In genomic region chr6:85679445-85680123, GRCh38 we compare ENCODE assay signal across 8 cellular contexts. TPM values are rescaled to one million over a fixed set of nuclear protein-coding genes. Genes with fewer than 3 reads are reported as not detected.
A peak's percentile ranks its signal among the peaks of the same experiment; 100 is the strongest.
DNase-seq lines count a peak whose midpoint lies in the region; ATAC-seq and TF ChIP-seq lines count a peak whose summit lies in the region.

No MANE protein-coding gene starts in this region.

- H3K4me3 ChIP-seq in left ventricle myocardium inferior (peak overlapping the region; percentile 93), urinary bladder (ENCODE audit: low read depth, low read length) (peak overlapping the region; percentile 51)

- H3K36me3 ChIP-seq in left ventricle myocardium inferior: no peaks in the 10 kb centered on the region
- H3K36me3 ChIP-seq in urinary bladder (ENCODE audit: insufficient read depth): no peaks in the 10 kb centered on the region

- peak overlapping the region; percentile 100 for H3K4me3 Mint-ChIP-seq in activated T-helper 1 cell treated with anti-CD3 and anti-CD28 coated beads, Interleukin-12 subunit alpha, Interleukin-12 subunit beta, Interleukin-2, Interleukin-4 antibody, amounts not matched to agents 30 ng/mL and 10 ng/mL and 1 ng/mL, durations not matched to agents 14 hours and 24 hours and 36 hours

- no peak for TF ChIP-seq CTCF in left ventricle myocardium inferior (IDR thresholded peaks at IDR 0.05; ENCODE audit: borderline replicate concordance)

- H3K9me3 Mint-ChIP-seq in activated T-helper 1 cell treated with anti-CD3 and anti-CD28 coated beads, Interleukin-12 subunit alpha, Interleukin-12 subunit beta, Interleukin-2, Interleukin-4 antibody, amounts not matched to agents 30 ng/mL and 10 ng/mL and 1 ng/mL, durations not matched to agents 14 hours and 24 hours and 36 hours: peaks cover 6% of the 10 kb centered on the region

- 19% methylated on average over 14 of the region's 14 CpGs for WGBS in urinary bladder

- ATAC-seq in left cardiac atrium (no peak), HG02981 (IDR thresholded peaks at IDR 0.05; ENCODE audit: unreplicated experiment) (no peak), GM21786 (IDR thresholded peaks at IDR 0.05; ENCODE audit: unreplicated experiment) (no peak)

- H3K36me3 Mint-ChIP-seq in activated T-helper 1 cell treated with anti-CD3 and anti-CD28 coated beads, Interleukin-12 subunit alpha, Interleukin-12 subunit beta, Interleukin-2, Interleukin-4 antibody, amounts not matched to agents 30 ng/mL and 10 ng/mL and 1 ng/mL, durations not matched to agents 14 hours and 24 hours and 36 hours (ENCODE audit: low read depth): peaks cover 43% of the 10 kb centered on the region

- H3K27ac ChIP-seq in left ventricle myocardium inferior (replicated peaks) (peak overlapping the region; percentile 94), layer of hippocampus (ENCODE audit: low read depth, low read length) (peak overlapping the region; percentile 67), urinary bladder (ENCODE audit: low read depth) (no peak overlapping the region)

- DNase-seq in left ventricle myocardium inferior (no peak), left cardiac atrium (no peak), H4 (ENCODE audit: low spot score) (no peak)
- DNase-seq in activated T-helper 1 cell treated with anti-CD3 and anti-CD28 coated beads, Interleukin-12 subunit alpha, Interleukin-12 subunit beta, Interleukin-2, Interleukin-4 antibody, amounts not matched to agents 30 ng/mL and 10 ng/mL and 1 ng/mL, durations not matched to agents 14 hours and 24 hours and 36 hours (ENCODE audit: low spot score): no peak

- intact Hi-C loops in left ventricle myocardium inferior (cut with micrococcal nuclease): no loop called here
- intact Hi-C loops in left cardiac atrium (cut with DNase I): loop anchor here (5.0 kb wide), 2 partner anchors 37 to 87 kb away; partner anchors contain the start of genes SNX14 (in 1 of the 2) and SYNCRIP (in 1 of the 2)
- intact Hi-C loops in activated T-helper 1 cell treated with anti-CD3 and anti-CD28 coated beads, Interleukin-12 subunit alpha, Interleukin-12 subunit beta, Interleukin-2, Interleukin-4 antibody, amounts not matched to agents 30 ng/mL and 10 ng/mL and 1 ng/mL, durations not matched to agents 14 hours and 24 hours and 36 hours (cut with micrococcal nuclease): loop anchor here (2.0 to 5.0 kb wide), 3 partner anchors 229 to 1817 kb away; partner anchors contain the start of gene NT5E

- H3K9me3 ChIP-seq in left ventricle myocardium inferior (replicated peaks): no peaks in the 10 kb centered on the region

- no peaks in the 10 kb centered on the region for H3K27me3 ChIP-seq in left ventricle myocardium inferior (ENCODE audit: low read depth)
- no peaks in the 10 kb centered on the region for H3K27me3 ChIP-seq in layer of hippocampus (ENCODE audit: control insufficient read depth, insufficient read depth, low read length)

- no peaks in the 10 kb centered on the region for H3K27me3 Mint-ChIP-seq in activated T-helper 1 cell treated with anti-CD3 and anti-CD28 coated beads, Interleukin-12 subunit alpha, Interleukin-12 subunit beta, Interleukin-2, Interleukin-4 antibody, amounts not matched to agents 30 ng/mL and 10 ng/mL and 1 ng/mL, durations not matched to agents 14 hours and 24 hours and 36 hours (ENCODE audit: insufficient read depth)

- peak overlapping the region; percentile 82 for H3K27ac Mint-ChIP-seq in activated T-helper 1 cell treated with anti-CD3 and anti-CD28 coated beads, Interleukin-12 subunit alpha, Interleukin-12 subunit beta, Interleukin-2, Interleukin-4 antibody, amounts not matched to agents 30 ng/mL and 10 ng/mL and 1 ng/mL, durations not matched to agents 14 hours and 24 hours and 36 hours

- peaks cover 40% of the 10 kb centered on the region for H3K4me1 Mint-ChIP-seq in activated T-helper 1 cell treated with anti-CD3 and anti-CD28 coated beads, Interleukin-12 subunit alpha, Interleukin-12 subunit beta, Interleukin-2, Interleukin-4 antibody, amounts not matched to agents 30 ng/mL and 10 ng/mL and 1 ng/mL, durations not matched to agents 14 hours and 24 hours and 36 hours (ENCODE audit: low read depth)

- peaks cover 48% of the 10 kb centered on the region for H3K4me1 ChIP-seq in left ventricle myocardium inferior
- no peaks in the 10 kb centered on the region for H3K4me1 ChIP-seq in urinary bladder (ENCODE audit: insufficient read depth)

RNA-seq across cellular contexts. Expression of gene SYNCRIP, which starts 36.9 kb away (rescaled TPM):
- total RNA-seq in left ventricle myocardium inferior (61.2 TPM), left cardiac atrium (10 to 100 TPM; 48.7 to 84.9 TPM), urinary bladder (111 TPM)
- 207 and 217 TPM in 2 replicates for total RNA-seq in activated T-helper 1 cell treated with anti-CD3 and anti-CD28 coated beads, Interleukin-12 subunit alpha, Interleukin-12 subunit beta, Interleukin-2, Interleukin-4 antibody, amounts not matched to agents 30 ng/mL and 10 ng/mL and 1 ng/mL, durations not matched to agents 14 hours and 24 hours and 36 hours
- polyA plus RNA-seq in urinary bladder: 55.5 TPM
- 43.6 and 57.2 TPM in 2 replicates for total RNA-seq in H4 (2014; rRNA removed; shearing (Covaris generic))
